12 cellular contexts compared by ENCODE assay signal in genomic region chr16:78505544-78506371, GRCh38.
A peak's percentile ranks its signal among the peaks of the same experiment; 100 is the strongest.
DNase-seq lines count a peak whose midpoint lies in the region; ATAC-seq and TF ChIP-seq lines count a peak whose summit lies in the region.
"Had no signal": no experiment of that assay in that cellular context is flagged by ENCODE, and none has a peak within 500 bp of the region (broad histone marks: within the 10 kb centered on the region; RNA-seq: fewer than 3 reads in every experiment).

No MANE protein-coding gene starts in this region.

- no peak overlapping the region for H3K9ac ChIP-seq in duodenal mucosa (ENCODE audit: low read depth in 1 of 2, low read length in 2 of 2)

- WGBS in stomach, 5 donors, result 62 to 75% (median 67%) methylated on average over 23 of the region's 23 CpGs

- ATAC-seq in left lobe of liver, result peak; percentile 80
- no peak for ATAC-seq in effector memory CD8-positive, alpha-beta T cell (replicated peaks)
- ATAC-seq: SK-N-SH treated with all-trans-retinoic acid at 6 μM for 48 hours had no signal

- H3K9me3 Mint-ChIP-seq in effector memory CD8-positive, alpha-beta T cell, result no peaks in the 10 kb centered on the region
- H3K9me3 Mint-ChIP-seq in activated CD4-positive, alpha-beta T cell treated with anti-CD3 and anti-CD28 coated beads, Interleukin-2, amount 10 ng/mL, durations not matched to agents 7 days and 5 days, result no peaks in the 10 kb centered on the region
- H3K9me3 Mint-ChIP-seq: stimulated activated naive CD8-positive, alpha-beta T cell treated with anti-CD3 and anti-CD28 coated beads, Interleukin-15, Interleukin-2, amounts not matched to agents 100 ng/mL and 50 ng/mL, for 24 hours had no signal

- CTCF ChIA-PET in activated CD4-positive, alpha-beta T cell treated with anti-CD3 and anti-CD28 coated beads, Interleukin-2, amount 10 ng/mL, durations not matched to agents 7 days and 5 days (lab: Charles Lee), result no interaction called here

- H3K27me3 Mint-ChIP-seq in effector memory CD8-positive, alpha-beta T cell, result no peaks in the 10 kb centered on the region
- H3K27me3 Mint-ChIP-seq in activated CD4-positive, alpha-beta T cell treated with anti-CD3 and anti-CD28 coated beads, Interleukin-2, amount 10 ng/mL, durations not matched to agents 7 days and 5 days, result no peaks in the 10 kb centered on the region
- H3K27me3 Mint-ChIP-seq: stimulated activated naive CD8-positive, alpha-beta T cell treated with anti-CD3 and anti-CD28 coated beads, Interleukin-15, Interleukin-2, amounts not matched to agents 100 ng/mL and 50 ng/mL, for 24 hours had no signal

- H3K4me1 ChIP-seq in duodenal mucosa (ENCODE audit: control insufficient read depth in 1 of 2, insufficient read depth in 2 of 2, low read length in 2 of 2) (peaks cover 0 to 4% of the 10 kb centered on the region in 2 donors), stomach (peaks cover 0 to 32% (median 17%) of the 10 kb centered on the region in 4 donors)

- H3K27me3 ChIP-seq in duodenal mucosa (ENCODE audit: control insufficient read depth in 1 of 2, insufficient read depth in 2 of 2, low read length in 2 of 2), result no peaks in the 10 kb centered on the region
- no peaks in the 10 kb centered on the region for H3K27me3 ChIP-seq in stomach

- peak overlapping the region in 1 of 2 donors; percentile 53 for H3K4me3 ChIP-seq in duodenal mucosa (ENCODE audit: low read depth in 1 of 2, low read length in 2 of 2)
- peak overlapping the region in 1 of 4 donors; percentile 1 for H3K4me3 ChIP-seq in stomach

- H3K9me3 ChIP-seq in duodenal mucosa (ENCODE audit: control insufficient read depth in 1 of 2, low read length in 2 of 2) (no peaks in the 10 kb centered on the region), stomach (no peaks in the 10 kb centered on the region)

- H3K27ac ChIP-seq in duodenal mucosa (ENCODE audit: low read depth, low read length) (peak overlapping the region; percentile 58), stomach (peak overlapping the region; percentile 44 to 80 (median 71))

- H3K36me3 Mint-ChIP-seq in effector memory CD8-positive, alpha-beta T cell (ENCODE audit: insufficient read depth), result peaks cover 6% of the 10 kb centered on the region
- H3K36me3 Mint-ChIP-seq in activated CD4-positive, alpha-beta T cell treated with anti-CD3 and anti-CD28 coated beads, Interleukin-2, amount 10 ng/mL, durations not matched to agents 7 days and 5 days (ENCODE audit: low read depth), result no peaks in the 10 kb centered on the region

- no peak overlapping the region for H3K4me3 Mint-ChIP-seq in effector memory CD8-positive, alpha-beta T cell
- H3K4me3 Mint-ChIP-seq in activated CD4-positive, alpha-beta T cell treated with anti-CD3 and anti-CD28 coated beads, Interleukin-2, amount 10 ng/mL, durations not matched to agents 7 days and 5 days, result no peak overlapping the region
- H3K4me3 Mint-ChIP-seq: stimulated activated naive CD8-positive, alpha-beta T cell treated with anti-CD3 and anti-CD28 coated beads, Interleukin-15, Interleukin-2, amounts not matched to agents 100 ng/mL and 50 ng/mL, for 24 hours had no signal

- H3K36me3 ChIP-seq in duodenal mucosa (ENCODE audit: control insufficient read depth in 1 of 2, insufficient read depth in 2 of 2, low read length in 2 of 2) (no peaks in the 10 kb centered on the region), stomach (no peaks in the 10 kb centered on the region)

- DNase-seq in NCI-H1092 (lab: John Stamatoyannopoulos, UW), result peak; percentile 62
- peak; percentile 84 for DNase-seq in left lobe of liver (ENCODE audit: low spot score)
- peak; percentile 33 for DNase-seq in stomach
- no peak for DNase-seq in effector memory CD8-positive, alpha-beta T cell
- DNase-seq in activated CD4-positive, alpha-beta T cell treated with anti-CD3 and anti-CD28 coated beads, Interleukin-2, amount 10 ng/mL, durations not matched to agents 7 days and 5 days, result no peak
- DNase-seq in DMS153 treated with DMSO at 0.1 percent for 48 hours (lab: John Stamatoyannopoulos, UW; ENCODE audit: unreplicated experiment), result no peak
- no peak for DNase-seq in DMS153 (lab: John Stamatoyannopoulos, UW)
- DNase-seq: HCEC 1CT, Karpas-422 had no signal

- TF ChIP-seq CTCF in stomach (IDR thresholded peaks at IDR 0.05), result peak in 1 of 7 experiments; percentile 6

- no peak overlapping the region for H3K27ac Mint-ChIP-seq in effector memory CD8-positive, alpha-beta T cell
- H3K27ac Mint-ChIP-seq in activated CD4-positive, alpha-beta T cell treated with anti-CD3 and anti-CD28 coated beads, Interleukin-2, amount 10 ng/mL, durations not matched to agents 7 days and 5 days, result no peak overlapping the region
- H3K27ac Mint-ChIP-seq: stimulated activated naive CD8-positive, alpha-beta T cell treated with anti-CD3 and anti-CD28 coated beads, Interleukin-15, Interleukin-2, amounts not matched to agents 100 ng/mL and 50 ng/mL, for 24 hours had no signal

- no peaks in the 10 kb centered on the region for H3K4me1 Mint-ChIP-seq in effector memory CD8-positive, alpha-beta T cell (ENCODE audit: low read depth in 2 of 2)
- H3K4me1 Mint-ChIP-seq in activated CD4-positive, alpha-beta T cell treated with anti-CD3 and anti-CD28 coated beads, Interleukin-2, amount 10 ng/mL, durations not matched to agents 7 days and 5 days, result no peaks in the 10 kb centered on the region

- POLR2A ChIA-PET in activated CD4-positive, alpha-beta T cell treated with anti-CD3 and anti-CD28 coated beads, Interleukin-2, amount 10 ng/mL, durations not matched to agents 7 days and 5 days (lab: Charles Lee), result no interaction called here

- no peak for TF ChIP-seq POLR2A in stomach (IDR thresholded peaks at IDR 0.05)

- no peak for TF ChIP-seq EP300 in stomach (IDR thresholded peaks at IDR 0.05)

- intact Hi-C loops in stomach (cut with DNase I; ENCODE audit: low total_unique reads), result loop anchor here (10.0 kb wide), 2 partner anchors 259 to 1099 kb away; partner anchors contain the start of gene MAF

Comparison
In these comparisons a context has a peak if more than half of its experiments do, and no peak if none do; other contexts are left out.
1. DNase-seq: peak in NCI-H1092 (single experiment), left lobe of liver (single experiment) and stomach (single experiment); none in effector memory CD8-positive, alpha-beta T cell (0 of 3), activated CD4-positive, alpha-beta T cell treated with anti-CD3 and anti-CD28 coated beads, Interleukin-2, amount 10 ng/mL, durations not matched to agents 7 days and 5 days (single experiment), DMS153 treated with DMSO at 0.1 percent for 48 hours (single experiment) and DMS153 (single experiment).